19 cellular contexts compared by ENCODE assay signal in genomic region chr22:46008836-46009596, GRCh38. TPM values are rescaled to one million over a fixed set of nuclear protein-coding genes. Genes with fewer than 3 reads are reported as not detected.
DNase-seq lines count a peak whose midpoint lies in the region; ATAC-seq, FAIRE-seq and TF ChIP-seq lines count a peak whose summit lies in the region.
"Had no signal": no experiment of that assay in that cellular context is flagged by ENCODE, and none has a peak within 500 bp of the region (broad histone marks: within the 10 kb centered on the region; RNA-seq: fewer than 3 reads in every experiment).

No MANE protein-coding gene starts in this region.

- peaks cover 42 to 63% (median 58%) of the 10 kb centered on the region in 4 donors for H3K4me1 ChIP-seq in stomach
- H3K4me1 ChIP-seq in naive thymus-derived CD4-positive, alpha-beta T cell (ENCODE audit: control insufficient read depth in 2 of 2, insufficient read depth in 2 of 2, low read length in 2 of 2), result peaks cover 7 to 10% of the 10 kb centered on the region in 2 donors

- H3K4me1 Mint-ChIP-seq in naive thymus-derived CD4-positive, alpha-beta T cell, result peaks cover 0 to 16% (median 8%) of the 10 kb centered on the region in 7 donors

- DNase-seq in RCC 7860 (ENCODE audit: low spot score) (peak; percentile 46), coronary artery (ENCODE audit: low spot score) (no peak), stomach (no peak), activated gamma-delta T cell (lab: John Stamatoyannopoulos, UW) (no peak)
- no peak for DNase-seq in naive thymus-derived CD4-positive, alpha-beta T cell
- DNase-seq: activated CD4-positive, alpha-beta T cell treated with anti-CD3 and anti-CD28 coated beads for 1 hour; activated CD8-positive, alpha-beta memory T cell treated with anti-CD3 and anti-CD28 coated beads, Interleukin-2, amount 50 U/mL, for 4 hours; activated naive CD4-positive, alpha-beta T cell treated with anti-CD3 and anti-CD28 coated beads for 36 hours; BE2C; DMS53; endodermal cell; NCI-H2081; NCI-H748 treated with DMSO at 0.1 percent for 48 hours; stimulated activated CD4-positive, alpha-beta T cell treated with anti-CD3 and anti-CD28 coated beads, Interleukin-4, amount 100 ng/mL, for 1 hour had no signal

- 91 to 96% (median 95%) methylated on average over 9 of the region's 9 CpGs for WGBS in stomach, 5 donors

- no peak overlapping the region for H3K27ac Mint-ChIP-seq in naive thymus-derived CD4-positive, alpha-beta T cell
- H3K27ac Mint-ChIP-seq: activated naive CD4-positive, alpha-beta T cell treated with anti-CD3 and anti-CD28 coated beads for 36 hours; endodermal cell had no signal

- TF ChIP-seq POLR2A in stomach (IDR thresholded peaks at IDR 0.05), result no peak

- H3K9me3 Mint-ChIP-seq in naive thymus-derived CD4-positive, alpha-beta T cell, result peaks cover 0 to 12% (median 4%) of the 10 kb centered on the region in 11 donors
- H3K9me3 Mint-ChIP-seq: central memory CD8-positive, alpha-beta T cell; endodermal cell had no signal

- TF ChIP-seq CTCF in coronary artery (IDR thresholded peaks at IDR 0.05) (no peak), stomach (IDR thresholded peaks at IDR 0.05) (no peak)

- H3K36me3 Mint-ChIP-seq in naive thymus-derived CD4-positive, alpha-beta T cell, result peaks cover 0 to 2% (median 0%) of the 10 kb centered on the region in 5 donors

- intact Hi-C loops in stomach (cut with DNase I; ENCODE audit: low total_unique reads), result no loop called here
- intact Hi-C loops in naive thymus-derived CD4-positive, alpha-beta T cell (cut with micrococcal nuclease), result loop anchor here in 1 of 2 donors (5.0 kb wide), 1 partner anchor 303 kb away; no protein-coding TSS in a partner anchor

- peak overlapping the region; percentile 90 for H3K27ac ChIP-seq in coronary artery
- peak overlapping the region; percentile 80 for H3K27ac ChIP-seq in layer of hippocampus (ENCODE audit: low read depth, low read length)
- peak overlapping the region in 4 of 5 donors; percentile 90 to 98 (median 96) for H3K27ac ChIP-seq in stomach
- no peak overlapping the region for H3K27ac ChIP-seq in naive thymus-derived CD4-positive, alpha-beta T cell (ENCODE audit: low read depth, low read length)

- H3K4me3 ChIP-seq in coronary artery, result no peak overlapping the region
- no peak overlapping the region for H3K4me3 ChIP-seq in stomach
- no peak overlapping the region for H3K4me3 ChIP-seq in naive thymus-derived CD4-positive, alpha-beta T cell (ENCODE audit: low read length)

- TF ChIP-seq EP300 in stomach (IDR thresholded peaks at IDR 0.05), result no peak

- H3K27me3 Mint-ChIP-seq in naive thymus-derived CD4-positive, alpha-beta T cell, result peaks cover 0 to 1% (median 0%) of the 10 kb centered on the region in 5 donors
- H3K27me3 Mint-ChIP-seq: central memory CD8-positive, alpha-beta T cell had no signal

- H3K27me3 ChIP-seq in layer of hippocampus (ENCODE audit: control insufficient read depth, insufficient read depth, low read length) (no peaks in the 10 kb centered on the region), stomach (no peaks in the 10 kb centered on the region)
- peaks cover 0 to 3% of the 10 kb centered on the region in 2 donors for H3K27me3 ChIP-seq in naive thymus-derived CD4-positive, alpha-beta T cell (ENCODE audit: control insufficient read depth in 2 of 2, insufficient read depth in 2 of 2, low read length in 2 of 2)
- H3K27me3 ChIP-seq: BE2C had no signal

- ATAC-seq in naive thymus-derived CD4-positive, alpha-beta T cell, result no peak
- ATAC-seq in GM18520 (IDR thresholded peaks at IDR 0.05; ENCODE audit: unreplicated experiment) (no peak), GM18502 (IDR thresholded peaks at IDR 0.05; ENCODE audit: poor library complexity, unreplicated experiment) (no peak)

- POLR2A ChIA-PET in naive thymus-derived CD4-positive, alpha-beta T cell (lab: Charles Lee), result interaction anchor here (0.8 kb wide), 1 partner anchor 108 kb away, joined by 4 read pairs; no protein-coding TSS in a partner anchor

- peaks cover 0 to 9% (median 4%) of the 10 kb centered on the region in 4 donors for H3K9me3 ChIP-seq in stomach
- H3K9me3 ChIP-seq in naive thymus-derived CD4-positive, alpha-beta T cell (ENCODE audit: control insufficient read depth in 2 of 3, low read length in 3 of 3), result peaks cover 0 to 14% (median 0%) of the 10 kb centered on the region in 3 experiments
- H3K9me3 ChIP-seq: BE2C had no signal

- no peak for FAIRE-seq in RCC 7860 (lab: Jason Lieb, UNC)

- CTCF ChIA-PET in naive thymus-derived CD4-positive, alpha-beta T cell (lab: Charles Lee), result interaction anchor here (1.2 to 5.2 kb wide), 3 partner anchors 27 to 261 kb away, joined by 3 to 112 read pairs (median 76); no protein-coding TSS in a partner anchor

- no peak overlapping the region for H3K4me3 Mint-ChIP-seq in naive thymus-derived CD4-positive, alpha-beta T cell
- H3K4me3 Mint-ChIP-seq: activated naive CD4-positive, alpha-beta T cell treated with anti-CD3 and anti-CD28 coated beads for 36 hours; central memory CD8-positive, alpha-beta T cell; endodermal cell had no signal

- H3K36me3 ChIP-seq in stomach, result no peaks in the 10 kb centered on the region
- H3K36me3 ChIP-seq in naive thymus-derived CD4-positive, alpha-beta T cell (ENCODE audit: control insufficient read depth in 2 of 3, insufficient read depth in 3 of 3, low read length in 3 of 3), result no peaks in the 10 kb centered on the region
- H3K36me3 ChIP-seq: BE2C had no signal

RNA-seq across cellular contexts. Expression of gene WNT7B, which starts 32.1 kb away (rescaled TPM):
- total RNA-seq in stomach, result not detected
- 1 to 10 TPM in 1 of 3 donors, under 1 TPM in 1, not detected in 1; 0.06 to 2.0 TPM for polyA plus RNA-seq in stomach
- not detected for total RNA-seq in naive thymus-derived CD4-positive, alpha-beta T cell
- polyA plus RNA-seq in naive thymus-derived CD4-positive, alpha-beta T cell, result not detected
- total RNA-seq: activated naive CD4-positive, alpha-beta T cell treated with anti-CD3 and anti-CD28 coated beads for 36 hours; endodermal cell; T-helper 2 cell treated with Interferon-gamma antibody and Interleukin-4, amounts not matched to agents 100 ng/mL and 5 ng/mL, for 36 hours had no signal
